Comparison of ENCODE assay signal across 2 cellular contexts in the genomic region with DNA sequence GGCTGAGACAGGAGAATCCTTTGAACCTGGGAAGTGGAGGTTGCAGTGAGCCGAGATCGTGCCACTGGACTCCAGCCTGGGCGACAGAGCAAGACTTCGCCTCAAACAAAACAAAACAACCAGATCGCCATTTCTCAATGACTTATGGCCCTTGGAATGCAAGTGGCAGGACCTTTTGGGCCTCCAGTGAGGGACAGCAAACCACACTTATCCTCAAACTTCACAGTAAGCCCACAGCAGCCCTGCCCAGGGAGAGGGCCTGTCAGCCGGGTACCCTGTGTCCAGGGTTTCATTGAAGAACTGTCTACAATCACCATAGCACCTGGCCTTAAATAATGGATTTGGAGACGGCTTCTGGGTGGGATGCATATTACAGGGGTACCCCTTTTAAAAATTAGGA.
A peak's percentile ranks its signal among the peaks of the same experiment; 100 is the strongest.
TF ChIP-seq lines count a peak whose summit lies in the region.

No MANE protein-coding gene starts in this region.

TF ChIP-seq in HCT116, 20 proteins besides CTCF, POLR2A, EP300 and RAD21:
- TF ChIP-seq, protein P1, sequence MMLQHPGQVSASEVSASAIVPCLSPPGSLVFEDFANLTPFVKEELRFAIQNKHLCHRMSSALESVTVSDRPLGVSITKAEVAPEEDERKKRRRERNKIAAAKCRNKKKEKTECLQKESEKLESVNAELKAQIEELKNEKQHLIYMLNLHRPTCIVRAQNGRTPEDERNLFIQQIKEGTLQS (IDR thresholded peaks at IDR 0.05), result no peak
- TF ChIP-seq ELF1 (IDR thresholded peaks at IDR 0.05; ENCODE audit: borderline replicate concordance, low read depth), result no peak
- no peak for TF ChIP-seq SP1 (IDR thresholded peaks at IDR 0.05; ENCODE audit: low read depth)
- no peak for TF ChIP-seq SRF (IDR thresholded peaks at IDR 0.05; ENCODE audit: low read depth)
- no peak for TF ChIP-seq SIN3A (IDR thresholded peaks at IDR 0.05; ENCODE audit: low read depth)
- no peak for TF ChIP-seq EZH2phosphoT487 (IDR thresholded peaks at IDR 0.05; ENCODE audit: borderline replicate concordance)
- no peak for TF ChIP-seq EZH2 (IDR thresholded peaks at IDR 0.05)
- TF ChIP-seq ZBTB33 (IDR thresholded peaks at IDR 0.05; ENCODE audit: extremely low read depth, insufficient replicate concordance, low read length), result no peak
- no peak for TF ChIP-seq CEBPB (IDR thresholded peaks at IDR 0.05; ENCODE audit: low read depth)
- TF ChIP-seq JUND (IDR thresholded peaks at IDR 0.05), result no peak
- no peak for TF ChIP-seq CBX3 (IDR thresholded peaks at IDR 0.05; ENCODE audit: low read depth)
- TF ChIP-seq ZNF274 (IDR thresholded peaks at IDR 0.05; ENCODE audit: low read depth, low read length), result no peak
- no peak for TF ChIP-seq MAX (IDR thresholded peaks at IDR 0.05)
- no peak for TF ChIP-seq TCF7L2 (IDR thresholded peaks at IDR 0.05; ENCODE audit: borderline replicate concordance, extremely low read depth, insufficient read depth, insufficient read length)
- TF ChIP-seq YY1 (IDR thresholded peaks at IDR 0.05; ENCODE audit: extremely low read depth, insufficient replicate concordance, low read depth, low read length), result no peak
- TF ChIP-seq, protein P2, sequence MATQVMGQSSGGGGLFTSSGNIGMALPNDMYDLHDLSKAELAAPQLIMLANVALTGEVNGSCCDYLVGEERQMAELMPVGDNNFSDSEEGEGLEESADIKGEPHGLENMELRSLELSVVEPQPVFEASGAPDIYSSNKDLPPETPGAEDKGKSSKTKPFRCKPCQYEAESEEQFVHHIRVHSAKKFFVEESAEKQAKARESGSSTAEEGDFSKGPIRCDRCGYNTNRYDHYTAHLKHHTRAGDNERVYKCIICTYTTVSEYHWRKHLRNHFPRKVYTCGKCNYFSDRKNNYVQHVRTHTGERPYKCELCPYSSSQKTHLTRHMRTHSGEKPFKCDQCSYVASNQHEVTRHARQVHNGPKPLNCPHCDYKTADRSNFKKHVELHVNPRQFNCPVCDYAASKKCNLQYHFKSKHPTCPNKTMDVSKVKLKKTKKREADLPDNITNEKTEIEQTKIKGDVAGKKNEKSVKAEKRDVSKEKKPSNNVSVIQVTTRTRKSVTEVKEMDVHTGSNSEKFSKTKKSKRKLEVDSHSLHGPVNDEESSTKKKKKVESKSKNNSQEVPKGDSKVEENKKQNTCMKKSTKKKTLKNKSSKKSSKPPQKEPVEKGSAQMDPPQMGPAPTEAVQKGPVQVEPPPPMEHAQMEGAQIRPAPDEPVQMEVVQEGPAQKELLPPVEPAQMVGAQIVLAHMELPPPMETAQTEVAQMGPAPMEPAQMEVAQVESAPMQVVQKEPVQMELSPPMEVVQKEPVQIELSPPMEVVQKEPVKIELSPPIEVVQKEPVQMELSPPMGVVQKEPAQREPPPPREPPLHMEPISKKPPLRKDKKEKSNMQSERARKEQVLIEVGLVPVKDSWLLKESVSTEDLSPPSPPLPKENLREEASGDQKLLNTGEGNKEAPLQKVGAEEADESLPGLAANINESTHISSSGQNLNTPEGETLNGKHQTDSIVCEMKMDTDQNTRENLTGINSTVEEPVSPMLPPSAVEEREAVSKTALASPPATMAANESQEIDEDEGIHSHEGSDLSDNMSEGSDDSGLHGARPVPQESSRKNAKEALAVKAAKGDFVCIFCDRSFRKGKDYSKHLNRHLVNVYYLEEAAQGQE (IDR thresholded peaks at IDR 0.05; ENCODE audit: low read depth), result no peak
- no peak for TF ChIP-seq POLR2AphosphoS5 (IDR thresholded peaks at IDR 0.05; ENCODE audit: low read depth, low read length)

TF ChIP-seq in K562, 482 proteins besides CTCF, POLR2A, EP300 and RAD21:
- TF ChIP-seq POLR2AphosphoS5 (IDR thresholded peaks at IDR 0.05; ENCODE audit: control insufficient read depth, insufficient read depth, low read depth, low read length) (0 out of 2 replicates have a peak, but pooled peaks have one; percentile 10), ILK (tag; IDR thresholded peaks at IDR 0.05; ENCODE audit: borderline replicate concordance, low read depth) (no peak), NEUROD1 (IDR thresholded peaks at IDR 0.05; ENCODE audit: borderline replicate concordance, low read depth, low read length, partially characterized antibody) (no peak), CBFA2T3 (IDR thresholded peaks at IDR 0.05) (no peak), KDM1A (IDR thresholded peaks at IDR 0.05) (no peak), POLR2G (IDR thresholded peaks at IDR 0.05; ENCODE audit: low read depth, low read length) (0 out of 2 replicates have a peak, but pooled peaks have one; percentile 28), GTF2F1 (IDR thresholded peaks at IDR 0.05; ENCODE audit: low read depth, low read length) (no peak), SP1 (CRISPR knock-in tag; IDR thresholded peaks at IDR 0.05) (no peak), CREB1 (IDR thresholded peaks at IDR 0.05) (no peak), CREB1 (CRISPR knock-in tag; IDR thresholded peaks at IDR 0.05) (no peak), TCF3 (CRISPR knock-in tag; IDR thresholded peaks at IDR 0.05) (no peak), SUPT5H (IDR thresholded peaks at IDR 0.05) (no peak; the same call in 1 of the 2 replicates)
- TF ChIP-seq, protein P3, sequence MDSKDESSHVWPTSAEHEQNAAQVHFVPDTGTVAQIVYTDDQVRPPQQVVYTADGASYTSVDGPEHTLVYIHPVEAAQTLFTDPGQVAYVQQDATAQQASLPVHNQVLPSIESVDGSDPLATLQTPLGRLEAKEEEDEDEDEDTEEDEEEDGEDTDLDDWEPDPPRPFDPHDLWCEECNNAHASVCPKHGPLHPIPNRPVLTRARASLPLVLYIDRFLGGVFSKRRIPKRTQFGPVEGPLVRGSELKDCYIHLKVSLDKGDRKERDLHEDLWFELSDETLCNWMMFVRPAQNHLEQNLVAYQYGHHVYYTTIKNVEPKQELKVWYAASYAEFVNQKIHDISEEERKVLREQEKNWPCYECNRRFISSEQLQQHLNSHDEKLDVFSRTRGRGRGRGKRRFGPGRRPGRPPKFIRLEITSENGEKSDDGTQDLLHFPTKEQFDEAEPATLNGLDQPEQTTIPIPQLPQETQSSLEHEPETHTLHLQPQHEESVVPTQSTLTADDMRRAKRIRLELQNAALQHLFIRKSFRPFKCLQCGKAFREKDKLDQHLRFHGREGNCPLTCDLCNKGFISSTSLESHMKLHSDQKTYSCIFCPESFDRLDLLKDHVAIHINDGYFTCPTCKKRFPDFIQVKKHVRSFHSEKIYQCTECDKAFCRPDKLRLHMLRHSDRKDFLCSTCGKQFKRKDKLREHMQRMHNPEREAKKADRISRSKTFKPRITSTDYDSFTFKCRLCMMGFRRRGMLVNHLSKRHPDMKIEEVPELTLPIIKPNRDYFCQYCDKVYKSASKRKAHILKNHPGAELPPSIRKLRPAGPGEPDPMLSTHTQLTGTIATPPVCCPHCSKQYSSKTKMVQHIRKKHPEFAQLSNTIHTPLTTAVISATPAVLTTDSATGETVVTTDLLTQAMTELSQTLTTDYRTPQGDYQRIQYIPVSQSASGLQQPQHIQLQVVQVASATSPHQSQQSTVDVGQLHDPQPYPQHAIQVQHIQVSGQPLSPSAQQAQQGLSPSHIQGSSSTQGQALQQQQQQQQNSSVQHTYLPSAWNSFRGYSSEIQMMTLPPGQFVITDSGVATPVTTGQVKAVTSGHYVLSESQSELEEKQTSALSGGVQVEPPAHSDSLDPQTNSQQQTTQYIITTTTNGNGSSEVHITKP (IDR thresholded peaks at IDR 0.05; ENCODE audit: partially characterized antibody), result no peak
